In the genomic region with DNA sequence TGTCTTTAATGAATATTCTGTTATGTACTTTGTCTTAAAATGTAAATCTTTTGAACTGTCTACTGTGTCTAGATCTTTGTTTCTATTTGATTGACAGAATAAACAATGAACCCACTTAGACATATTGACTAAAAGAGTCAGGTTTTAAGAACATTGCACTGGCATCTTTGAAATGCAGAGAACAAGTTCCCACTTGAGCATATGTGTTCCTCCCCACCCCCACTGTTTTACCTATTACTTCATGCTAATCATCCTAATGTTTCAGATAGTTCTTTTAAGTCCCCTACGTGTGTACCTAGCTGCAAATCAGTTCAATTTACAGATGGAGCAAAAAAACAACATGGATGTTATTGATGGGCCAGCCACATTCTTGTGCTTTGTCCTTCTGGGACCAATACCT, we compare ENCODE assay signal across 18 cellular contexts. TPM values are rescaled to one million over a fixed set of nuclear protein-coding genes. Genes with fewer than 3 reads are reported as not detected.
A peak's percentile ranks its signal among the peaks of the same experiment; 100 is the strongest.
DNase-seq lines count a peak whose midpoint lies in the region; ATAC-seq, FAIRE-seq and TF ChIP-seq lines count a peak whose summit lies in the region.
"Had no signal": no experiment of that assay in that cellular context is flagged by ENCODE, and none has a peak within 500 bp of the region (broad histone marks: within the 10 kb centered on the region; RNA-seq: fewer than 3 reads in every experiment).

No MANE protein-coding gene starts in this region.

- H3K36me3 Mint-ChIP-seq in CD4-positive, alpha-beta memory T cell = peaks cover 0 to 2% of the 10 kb centered on the region in 2 donors
- H3K36me3 Mint-ChIP-seq in IgD-negative memory B cell = peaks cover 3% of the 10 kb centered on the region
- H3K36me3 Mint-ChIP-seq in astrocyte (ENCODE audit: low read depth, unreplicated experiment) = peaks cover 4% of the 10 kb centered on the region
- H3K36me3 Mint-ChIP-seq in naive thymus-derived CD8-positive, alpha-beta T cell = peaks cover 0 to 5% (median 3%) of the 10 kb centered on the region in 3 donors

- peak overlapping the region in 1 of 2 donors; percentile 40 for H3K4me3 ChIP-seq in CD4-positive, alpha-beta memory T cell (ENCODE audit: low read length in 2 of 2)
- no peak overlapping the region for H3K4me3 ChIP-seq in astrocyte (ENCODE audit: insufficient read depth, low read depth, low read length)
- H3K4me3 ChIP-seq: ascending aorta, tibial artery had no signal

- peak overlapping the region; percentile 12 to 89 (median 77) for H3K4me3 Mint-ChIP-seq in CD4-positive, alpha-beta memory T cell
- peak overlapping the region; percentile 46 to 92 (median 76) for H3K4me3 Mint-ChIP-seq in IgD-negative memory B cell
- H3K4me3 Mint-ChIP-seq in astrocyte (ENCODE audit: unreplicated experiment) = no peak overlapping the region
- H3K4me3 Mint-ChIP-seq in naive thymus-derived CD8-positive, alpha-beta T cell = peak overlapping the region in 8 of 10 donors; percentile 8 to 66 (median 34)

- TF ChIP-seq CTCF in astrocyte (IDR thresholded peaks at IDR 0.05; ENCODE audit: insufficient read depth, low read depth, low read length) = no peak

- H3K4me1 Mint-ChIP-seq in CD4-positive, alpha-beta memory T cell = peaks cover 5 to 21% (median 11%) of the 10 kb centered on the region in 4 donors
- H3K4me1 Mint-ChIP-seq in IgD-negative memory B cell = peaks cover 9 to 13% (median 10%) of the 10 kb centered on the region in 3 donors
- H3K4me1 Mint-ChIP-seq in astrocyte (ENCODE audit: low read depth, unreplicated experiment) = no peaks in the 10 kb centered on the region
- H3K4me1 Mint-ChIP-seq in naive thymus-derived CD8-positive, alpha-beta T cell = peaks cover 4 to 15% (median 13%) of the 10 kb centered on the region in 4 donors

- DNase-seq in CD4-positive, alpha-beta memory T cell = no peak
- DNase-seq in astrocyte (ENCODE audit: low read depth) (no peak), KBM-7 (no peak)
- DNase-seq in naive thymus-derived CD8-positive, alpha-beta T cell = no peak
- DNase-seq in activated CD4-positive, alpha-beta T cell treated with anti-CD3 and anti-CD28 coated beads for 1 hour = no peak
- DNase-seq: activated gamma-delta T cell treated with Interleukin-2 at 50 U/mL for 16 hours, DMS79, foreskin fibroblast, NCI-H187, NCI-H446 treated with DMSO at 0.1 percent for 48 hours, SIG-M5, T-helper 2 cell, tibial artery had no signal

- H3K9me3 Mint-ChIP-seq in CD4-positive, alpha-beta memory T cell = no peaks in the 10 kb centered on the region
- H3K9me3 Mint-ChIP-seq in IgD-negative memory B cell (no peaks in the 10 kb centered on the region), astrocyte (ENCODE audit: unreplicated experiment) (peaks cover 5% of the 10 kb centered on the region)
- no peaks in the 10 kb centered on the region for H3K9me3 Mint-ChIP-seq in naive thymus-derived CD8-positive, alpha-beta T cell

- no peak overlapping the region for H2AFZ ChIP-seq in astrocyte (ENCODE audit: low read depth, low read length)

- H3K27me3 ChIP-seq in CD4-positive, alpha-beta memory T cell (ENCODE audit: insufficient read depth, low read length) = no peaks in the 10 kb centered on the region
- no peaks in the 10 kb centered on the region for H3K27me3 ChIP-seq in astrocyte (ENCODE audit: insufficient read depth, low read length)
- H3K27me3 ChIP-seq: ascending aorta, tibial artery had no signal

- no peaks in the 10 kb centered on the region for H3K79me2 ChIP-seq in astrocyte (ENCODE audit: insufficient read depth, low read length)

- in situ Hi-C loops in KBM-7 (cut with MboI; ENCODE audit: low pct_unique_long_range_greater_than_20kb, low sequenced_read_pairs) = loop anchor here (25.0 kb wide), 1 partner anchor 406 kb away; no protein-coding TSS in a partner anchor

- no peaks in the 10 kb centered on the region for H3K27me3 Mint-ChIP-seq in CD4-positive, alpha-beta memory T cell
- H3K27me3 Mint-ChIP-seq in IgD-negative memory B cell (no peaks in the 10 kb centered on the region), astrocyte (ENCODE audit: low read depth, unreplicated experiment) (no peaks in the 10 kb centered on the region)
- H3K27me3 Mint-ChIP-seq in naive thymus-derived CD8-positive, alpha-beta T cell = no peaks in the 10 kb centered on the region
- H3K27me3 Mint-ChIP-seq: progenitor cell of endocrine pancreas had no signal

- no peaks in the 10 kb centered on the region for H3K9me3 ChIP-seq in CD4-positive, alpha-beta memory T cell (ENCODE audit: control insufficient read depth in 1 of 2, low read length in 2 of 2)
- no peaks in the 10 kb centered on the region for H3K9me3 ChIP-seq in astrocyte (ENCODE audit: insufficient read depth, low read depth, low read length)
- H3K9me3 ChIP-seq: ascending aorta, tibial artery had no signal

- peak; percentile 45 for FAIRE-seq in astrocyte (lab: Jason Lieb, UNC)

- peak overlapping the region; percentile 18 for H3K27ac ChIP-seq in CD4-positive, alpha-beta memory T cell (ENCODE audit: low read depth, low read length)
- H3K27ac ChIP-seq in astrocyte (ENCODE audit: low read depth, low read length) = no peak overlapping the region
- H3K27ac ChIP-seq: ascending aorta, tibial artery had no signal

- peak overlapping the region in 5 of 7 donors; percentile 4 to 90 (median 60) for H3K27ac Mint-ChIP-seq in CD4-positive, alpha-beta memory T cell
- H3K27ac Mint-ChIP-seq in IgD-negative memory B cell (peak overlapping the region in 1 of 3 donors; percentile 55), astrocyte (ENCODE audit: unreplicated experiment) (no peak overlapping the region)
- H3K27ac Mint-ChIP-seq in naive thymus-derived CD8-positive, alpha-beta T cell = peak overlapping the region in 3 of 10 donors; percentile 1 to 14 (median 11)
- H3K27ac Mint-ChIP-seq: progenitor cell of endocrine pancreas had no signal

- H4K20me1 ChIP-seq in astrocyte (ENCODE audit: insufficient read depth, low read length) = no peaks in the 10 kb centered on the region

- CTCF ChIA-PET in CD4-positive, alpha-beta memory T cell (lab: Charles Lee; ENCODE audit: partially characterized antibody) = interaction anchor here (1.7 kb wide), 1 partner anchor 11 kb away, joined by 10 read pairs; a partner anchor contains a TSS

- H3K4me1 ChIP-seq in CD4-positive, alpha-beta memory T cell (ENCODE audit: insufficient read depth, low read length) = peaks cover 17% of the 10 kb centered on the region
- no peaks in the 10 kb centered on the region for H3K4me1 ChIP-seq in astrocyte (ENCODE audit: insufficient read depth, low read length)
- H3K4me1 ChIP-seq: ascending aorta, tibial artery had no signal

- no peak overlapping the region for H3K4me2 ChIP-seq in astrocyte (ENCODE audit: low read length)

- POLR2A ChIA-PET in CD4-positive, alpha-beta memory T cell (lab: Charles Lee; ENCODE audit: partially characterized antibody) = interaction anchor here (1.0 to 2.3 kb wide), 3 partner anchors 12 to 19 kb away, joined by 3 to 16 read pairs (median 4); a partner anchor contains a TSS
- POLR2A ChIA-PET in naive thymus-derived CD8-positive, alpha-beta T cell (lab: Charles Lee) = no interaction called here

- intact Hi-C loops in CD4-positive, alpha-beta memory T cell (cut with micrococcal nuclease) = no loop called here

- H3K9ac ChIP-seq in astrocyte (ENCODE audit: low read length) = no peak overlapping the region

- H3K36me3 ChIP-seq in CD4-positive, alpha-beta memory T cell (ENCODE audit: insufficient read depth, low read length) = no peaks in the 10 kb centered on the region
- no peaks in the 10 kb centered on the region for H3K36me3 ChIP-seq in astrocyte (ENCODE audit: insufficient read depth, low read length)
- H3K36me3 ChIP-seq: ascending aorta, tibial artery had no signal

- no peak for ATAC-seq in naive thymus-derived CD8-positive, alpha-beta T cell
- no peak for ATAC-seq in GM21723 (IDR thresholded peaks at IDR 0.05; ENCODE audit: unreplicated experiment)
- no peak for ATAC-seq in HG02588 (IDR thresholded peaks at IDR 0.05; ENCODE audit: unreplicated experiment)

RNA-seq across cellular contexts. Expression of a gene that starts 11.7 kb away (rescaled TPM):
- total RNA-seq in CD4-positive, alpha-beta memory T cell = 10 to 100 TPM; 78.5 to 86.5 TPM
- polyA plus RNA-seq in CD4-positive, alpha-beta memory T cell = 10 to 100 TPM; 36.5 to 58.2 TPM
- polyA plus RNA-seq in IgD-negative memory B cell = 58.0 TPM
- total RNA-seq in astrocyte = 106 and 112 TPM in 2 replicates
- 10 to 100 TPM; 73.6 to 77.3 TPM for total RNA-seq in naive thymus-derived CD8-positive, alpha-beta T cell
- 10 to 100 TPM; 43.2 to 54.3 (median 44.8) TPM for polyA plus RNA-seq in naive thymus-derived CD8-positive, alpha-beta T cell
